26 cellular contexts compared by ENCODE assay signal in the genomic region with DNA sequence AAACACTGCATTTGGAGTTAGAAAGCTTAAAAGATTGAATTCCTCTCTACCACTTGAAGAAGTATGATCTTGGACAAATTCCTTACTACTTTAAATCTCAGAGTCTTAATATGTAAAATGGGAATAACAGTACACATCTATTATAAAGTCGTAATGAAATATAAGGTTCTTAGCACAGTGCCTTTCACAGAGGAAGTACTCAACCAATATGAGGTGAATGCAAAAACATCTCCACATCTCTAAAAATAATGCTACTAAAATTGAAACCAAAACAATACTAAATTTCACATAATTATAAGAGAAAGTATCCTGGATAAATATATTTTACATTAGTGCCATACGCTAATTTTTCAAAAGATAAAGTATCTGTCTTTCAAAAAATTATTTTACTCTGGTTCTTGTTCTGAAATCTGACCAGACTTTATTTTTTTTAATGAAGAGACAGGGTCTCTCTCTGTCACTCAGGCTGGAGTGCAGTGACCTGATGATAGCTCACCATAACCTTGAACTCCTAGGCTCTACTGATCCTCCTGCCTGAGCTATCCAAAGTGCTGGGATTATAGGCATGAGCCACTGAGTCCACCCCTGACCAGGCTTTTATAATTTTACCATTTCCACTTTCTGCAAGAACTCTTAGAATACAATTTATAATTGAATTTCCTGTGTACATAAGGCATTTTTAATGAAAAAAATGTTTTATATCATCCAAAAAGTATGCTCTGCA.
"Had no signal": no experiment of that assay in that cellular context is flagged by ENCODE, and none has a peak within 500 bp of the region (broad histone marks: within the 10 kb centered on the region; RNA-seq: fewer than 3 reads in every experiment).

No MANE protein-coding gene starts in this region.

- DNase-seq: activated CD4-positive, alpha-beta T cell treated with anti-CD3 and anti-CD28 coated beads, Interleukin-2, amount 50 U/mL, for 1 hour; activated CD4-positive, CD25-positive, alpha-beta regulatory T cell treated with anti-CD3 and anti-CD28 coated beads, Interleukin-2, amount 50 U/mL, for 72 hours; activated CD8-positive, alpha-beta T cell treated with anti-CD3 and anti-CD28 coated beads for 36 hours; activated gamma-delta T cell treated with Interleukin-2 at 50 U/mL for 16 hours; activated naive CD4-positive, alpha-beta T cell treated with anti-CD3 and anti-CD28 coated beads, Interleukin-2, amount 50 U/mL, for 16 hours; activated T-cell treated with anti-CD3 and anti-CD28 coated beads, Interleukin-2, amount 50 U/mL, for 4 hours; colonic mucosa; effector CD8-positive, alpha-beta T cell; left lung; lower lobe of right lung; mesendoderm; ovary; stimulated activated CD4-positive, alpha-beta T cell treated with anti-CD3 and anti-CD28 coated beads, Interleukin-12 subunit alpha, Interleukin-12 subunit beta, amount 100 ng/mL, for 4 hours; stimulated activated CD4-positive, alpha-beta T cell treated with anti-CD3 and anti-CD28 coated beads, Interleukin-4, amount 100 ng/mL, for 1 hour; stimulated activated naive CD8-positive, alpha-beta T cell treated with anti-CD3 and anti-CD28 coated beads, Interleukin-15, Interleukin-2, amounts not matched to agents 100 U/mL and 50 U/mL, for 24 hours; T1000; testis; transverse colon; WERI-Rb-1 had no signal

- H3K9me3 ChIP-seq: colonic mucosa, left lung, lower lobe of right lung, ovary, testis, transverse colon had no signal

- H3K9me3 Mint-ChIP-seq: activated CD8-positive, alpha-beta T cell treated with anti-CD3 and anti-CD28 coated beads for 36 hours; activated T-cell treated with anti-CD3 and anti-CD28 coated beads, Interleukin-2, amount 50 U/mL, for 4 hours; activated T-helper 17 cell treated with anti-CD3 and anti-CD28 coated beads, Interleukin-2, amount 50 U/mL, for 72 hours had no signal

- H3K36me3 ChIP-seq: colonic mucosa, left lung, lower lobe of right lung, ovary, transverse colon, WERI-Rb-1 had no signal

- H3K4me3 ChIP-seq: colonic mucosa, left lung, lower lobe of right lung, ovary, skin epidermis, testis, transverse colon had no signal

- ATAC-seq: activated CD8-positive, alpha-beta T cell treated with anti-CD3 and anti-CD28 coated beads for 36 hours; activated T-cell treated with anti-CD3 and anti-CD28 coated beads, Interleukin-2, amount 50 U/mL, for 4 hours; activated T-helper 17 cell treated with anti-CD3 and anti-CD28 coated beads, Interleukin-2, amount 50 U/mL, for 72 hours; left lung; lower lobe of right lung; sciatic nerve; stimulated activated naive CD8-positive, alpha-beta T cell treated with anti-CD3 and anti-CD28 coated beads, Interleukin-15, Interleukin-2, amounts not matched to agents 100 U/mL and 50 U/mL, for 24 hours had no signal

- H3K4me1 Mint-ChIP-seq: activated T-helper 17 cell treated with anti-CD3 and anti-CD28 coated beads, Interleukin-2, amount 50 U/mL, for 72 hours had no signal

- H3K4me1 ChIP-seq: colonic mucosa, left lung, lower lobe of right lung, testis, transverse colon had no signal

- FAIRE-seq: bronchial epithelial cell, frontal cortex, islet of Langerhans had no signal

- H3K27me3 Mint-ChIP-seq: activated CD8-positive, alpha-beta T cell treated with anti-CD3 and anti-CD28 coated beads for 36 hours; progenitor cell of endocrine pancreas had no signal

- H3K27ac Mint-ChIP-seq: activated CD8-positive, alpha-beta T cell treated with anti-CD3 and anti-CD28 coated beads for 36 hours; activated T-helper 17 cell treated with anti-CD3 and anti-CD28 coated beads, Interleukin-2, amount 50 U/mL, for 72 hours; progenitor cell of endocrine pancreas had no signal

- H3K4me3 Mint-ChIP-seq: activated CD8-positive, alpha-beta T cell treated with anti-CD3 and anti-CD28 coated beads for 36 hours; activated T-cell treated with anti-CD3 and anti-CD28 coated beads, Interleukin-2, amount 50 U/mL, for 4 hours; activated T-helper 17 cell treated with anti-CD3 and anti-CD28 coated beads, Interleukin-2, amount 50 U/mL, for 72 hours had no signal

- H3K27me3 ChIP-seq: colonic mucosa, left lung, ovary, testis, transverse colon had no signal

- H3K27ac ChIP-seq: colonic mucosa, left lung, lower lobe of right lung, ovary, skin epidermis, testis, transverse colon, WERI-Rb-1 had no signal
